In genomic region chrX:20418379-20418778, GRCh38 we compare ENCODE assay signal across 11 cellular contexts.
DNase-seq lines count a peak whose midpoint lies in the region; ATAC-seq lines count a peak whose summit lies in the region.
"Had no signal": no experiment of that assay in that cellular context is flagged by ENCODE, and none has a peak within 500 bp of the region (broad histone marks: within the 10 kb centered on the region; RNA-seq: fewer than 3 reads in every experiment).

No MANE protein-coding gene starts in this region.

- CTCF ChIA-PET in T-cell (lab: Charles Lee), result no interaction called here

- peak overlapping the region in 1 of 3 donors; percentile 70 for H3K4me3 Mint-ChIP-seq in T-cell

- no peaks in the 10 kb centered on the region for H3K36me3 Mint-ChIP-seq in T-cell

- peak; percentile 1 for DNase-seq in stimulated activated naive CD4-positive, alpha-beta T cell treated with Interleukin-2 at 50 U/mL for 16 hours (lab: John Stamatoyannopoulos, UW)
- no peak for DNase-seq in stimulated activated naive CD4-positive, alpha-beta T cell (lab: John Stamatoyannopoulos, UW)
- DNase-seq in T-cell (no peak), HAP-1 (ENCODE audit: low spot score in 2 of 2) (no peak), hypothalamus (lab: John Stamatoyannopoulos, UW) (no peak), superior temporal gyrus (ENCODE audit: extremely low spot score) (no peak), NCI-H2029 (lab: John Stamatoyannopoulos, UW) (no peak)
- DNase-seq: aorta, H7 had no signal

- H3K36me3 ChIP-seq in HAP-1 (replicated peaks), result no peaks in the 10 kb centered on the region

- in situ Hi-C loops in HAP-1 (cut with MboI; ENCODE audit: low sequenced_read_pairs), result no loop called here

- peaks cover 0 to 3% (median 0%) of the 10 kb centered on the region in 3 donors for H3K9me3 Mint-ChIP-seq in T-cell

- no peaks in the 10 kb centered on the region for H3K27me3 ChIP-seq in HAP-1 (ENCODE audit: low read depth)

- peak overlapping the region; percentile 85 to 88 for H3K27ac Mint-ChIP-seq in T-cell

- POLR2A ChIA-PET in T-cell (lab: Charles Lee), result interaction anchor here (0.6 to 1.2 kb wide), 2 partner anchors 19 to 1452 kb away, joined by 3 read pairs; no protein-coding TSS in a partner anchor

- peak; percentile 90 for ATAC-seq in HG02763 (IDR thresholded peaks at IDR 0.05; ENCODE audit: unreplicated experiment)
- ATAC-seq in T-cell (replicated peaks in 1 of 4), result peak; percentile 37 to 46 (median 38)

- H3K4me1 Mint-ChIP-seq in T-cell, result peaks cover 45 to 66% (median 48%) of the 10 kb centered on the region in 3 donors

- no peaks in the 10 kb centered on the region for H3K9me3 ChIP-seq in HAP-1

- H3K4me3 ChIP-seq in HAP-1, result no peak overlapping the region
- H3K4me3 ChIP-seq: SK-N-MC had no signal

- H3K27me3 Mint-ChIP-seq in T-cell, result no peaks in the 10 kb centered on the region

- H3K4me1 ChIP-seq in HAP-1, result no peaks in the 10 kb centered on the region
